ENCODE assay signal across 16 cellular contexts in genomic region chr2:38317725-38318124, GRCh38. TPM values are rescaled to one million over a fixed set of nuclear protein-coding genes. Genes with fewer than 3 reads are reported as not detected.
DNase-seq lines count a peak whose midpoint lies in the region; ATAC-seq, FAIRE-seq and TF ChIP-seq lines count a peak whose summit lies in the region.
"Had no signal": no experiment of that assay in that cellular context is flagged by ENCODE, and none has a peak within 500 bp of the region (broad histone marks: within the 10 kb centered on the region; RNA-seq: fewer than 3 reads in every experiment).

No MANE protein-coding gene starts in this region.

- TF ChIP-seq EP300 in HepG2 (IDR thresholded peaks at IDR 0.05; ENCODE audit: low read depth in 2 of 2, low read length in 2 of 2) (no peak), HepG2 (CRISPR knock-in tag; IDR thresholded peaks at IDR 0.05; ENCODE audit: borderline replicate concordance) (no peak)

- in situ Hi-C loops in HepG2 (cut with HindIII; ENCODE audit: extremely low pct_ligation_motif_present, low pct_unique_long_range_greater_than_20kb): loop anchor here (5.0 to 25.0 kb wide), 2 partner anchors 195 to 420 kb away; no protein-coding TSS in a partner anchor

- H3K4me3 ChIP-seq in HepG2 (replicated peaks in 1 of 3; ENCODE audit: insufficient read depth in 1 of 3, low read depth in 2 of 3, low read length in 3 of 3) (no peak overlapping the region), right lobe of liver (no peak overlapping the region), pancreas (no peak overlapping the region)
- H3K4me3 ChIP-seq: A549, BLaER1 had no signal

- TF ChIP-seq CTCF in HepG2 (CRISPR knock-in tag; IDR thresholded peaks at IDR 0.05): no peak
- no peak for TF ChIP-seq CTCF in right lobe of liver (IDR thresholded peaks at IDR 0.05)
- no peak for TF ChIP-seq CTCF in pancreas (IDR thresholded peaks at IDR 0.05)

- no peak for FAIRE-seq in HepG2 (lab: Jason Lieb, UNC)
- FAIRE-seq in pancreas (lab: Jason Lieb, UNC): no peak
- FAIRE-seq: A549 had no signal

- CTCF ChIA-PET in HepG2 (lab: Yijun Ruan, JAX; ENCODE audit: low intra/inter-chr PET ratio, low total read pairs): no interaction called here

- peaks cover 8 to 80% of the 10 kb centered on the region in 2 experiments; a peak in 4 of 5 replicates for H3K36me3 ChIP-seq in HepG2 (replicated peaks in 1 of 2; ENCODE audit: control insufficient read depth in 1 of 2, insufficient read depth in 2 of 2, low read length in 2 of 2)
- peaks cover 0 to 37% (median 11%) of the 10 kb centered on the region in 4 donors for H3K36me3 ChIP-seq in right lobe of liver
- peaks cover 3 to 4% (median 3%) of the 10 kb centered on the region in 3 donors for H3K36me3 ChIP-seq in pancreas

- ATAC-seq in HepG2 (no peak), right lobe of liver (no peak), left colon (peak; percentile 60), pancreas (no peak), GM18498 (IDR thresholded peaks at IDR 0.05; ENCODE audit: unreplicated experiment) (no peak)
- ATAC-seq: A549 had no signal

- H3K4me1 ChIP-seq in HepG2 (ENCODE audit: insufficient read depth, low read length): 0 out of 2 replicates have a peak, but pooled peaks cover 6% of the 10 kb centered on the region
- H3K4me1 ChIP-seq in right lobe of liver: no peaks in the 10 kb centered on the region
- H3K4me1 ChIP-seq in pancreas: no peaks in the 10 kb centered on the region
- H3K4me1 ChIP-seq: A549, BLaER1 had no signal

- H3K79me2 ChIP-seq in HepG2 (ENCODE audit: insufficient read depth, low read length): peaks cover 8% of the 10 kb centered on the region

- TF ChIP-seq RAD21 in HepG2 (CRISPR knock-in tag; IDR thresholded peaks at IDR 0.05): no peak

- no peak overlapping the region for H3K4me2 ChIP-seq in HepG2 (ENCODE audit: low read depth, low read length)
- H3K4me2 ChIP-seq: A549, BLaER1 had no signal

- no peak for TF ChIP-seq POLR2A in HepG2 (IDR thresholded peaks at IDR 0.05; ENCODE audit: insufficient read depth in 1 of 2, low read depth in 2 of 2, low read length in 2 of 2)
- no peak for TF ChIP-seq POLR2A in right lobe of liver (IDR thresholded peaks at IDR 0.05)

- intact Hi-C loops in HepG2 (cut with micrococcal nuclease; ENCODE audit: unreplicated experiment): loop anchor here (5.0 kb wide), 1 partner anchor 425 kb away; no protein-coding TSS in a partner anchor
- intact Hi-C loops in right lobe of liver (cut with DNase I): no loop called here
- intact Hi-C loops in left colon (cut with DNase I, micrococcal nuclease): loop anchor here in 1 of 2 donors (5.0 to 10.0 kb wide), 2 partner anchors 190 to 417 kb away; no protein-coding TSS in a partner anchor
- intact Hi-C loops in pancreas (cut with DNase I): loop anchor here in 2 of 3 donors (10.0 kb wide), 2 partner anchors 147 to 417 kb away; no protein-coding TSS in a partner anchor

- H3K27me3 ChIP-seq in HepG2 (ENCODE audit: control insufficient read depth in 1 of 2, insufficient read depth in 2 of 2, low read length in 2 of 2): no peaks in the 10 kb centered on the region
- H3K27me3 ChIP-seq in right lobe of liver: no peaks in the 10 kb centered on the region
- H3K27me3 ChIP-seq in pancreas: no peaks in the 10 kb centered on the region
- H3K27me3 ChIP-seq: BLaER1 had no signal

- no peak overlapping the region for H3K9ac ChIP-seq in HepG2 (ENCODE audit: insufficient read depth, low read depth, low read length)
- H3K9ac ChIP-seq: BLaER1 had no signal

- POLR2A ChIA-PET in HepG2 (lab: Yijun Ruan, JAX): no interaction called here

- TSS peak; percentile 10 for BruUV-seq in HepG2 (replicated peaks; lab: Mats Ljungman, UMichigan)

- no peak overlapping the region for H2AFZ ChIP-seq in HepG2 (ENCODE audit: low read length)

- H3K9me3 ChIP-seq in HepG2 (ENCODE audit: low read length): no peaks in the 10 kb centered on the region
- H3K9me3 ChIP-seq in right lobe of liver: no peaks in the 10 kb centered on the region
- no peaks in the 10 kb centered on the region for H3K9me3 ChIP-seq in pancreas
- H3K9me3 ChIP-seq: A549, BLaER1 had no signal

- DNase-seq in DMS 273 (lab: John Stamatoyannopoulos, UW; ENCODE audit: unreplicated experiment): peak; percentile 10
- no peak for DNase-seq in DMS 273 treated with DMSO at 0.1 percent for 48 hours (lab: John Stamatoyannopoulos, UW)
- no peak for DNase-seq in HepG2 (ENCODE audit: low spot score)
- no peak for DNase-seq in right lobe of liver
- DNase-seq in left colon: no peak
- DNase-seq in stimulated activated CD4-positive, alpha-beta T cell treated with anti-CD3 and anti-CD28 coated beads, Interleukin-2, amount 100 ng/mL, for 48 hours: no peak
- DNase-seq in pancreas: no peak
- DNase-seq: CD4-positive, alpha-beta memory T cell; DMS79 treated with DMSO at 0.1 percent for 48 hours; GF-D8; GOT3; H7 had no signal

- no peak overlapping the region for H3K27ac ChIP-seq in HepG2 (ENCODE audit: extremely low read length, insufficient read depth, low read length)
- no peak overlapping the region for H3K27ac ChIP-seq in right lobe of liver
- no peak overlapping the region for H3K27ac ChIP-seq in pancreas
- H3K27ac ChIP-seq: 22Rv1, A549, BLaER1 had no signal

- no peaks in the 10 kb centered on the region; the same call in 1 of the 2 replicates for H4K20me1 ChIP-seq in HepG2 (ENCODE audit: insufficient read depth, low read length)

TF ChIP-seq in HepG2, 621 proteins besides CTCF, POLR2A, EP300 and RAD21 (continues in another document):
- TF ChIP-seq FOXA1 (IDR thresholded peaks at IDR 0.05) (peak; percentile 83), FOXA1 (CRISPR knock-in tag; IDR thresholded peaks at IDR 0.05) (no peak), ZNF138 (CRISPR knock-in tag; IDR thresholded peaks at IDR 0.05; ENCODE audit: low read depth) (no peak), ZNF609 (CRISPR knock-in tag; IDR thresholded peaks at IDR 0.05; ENCODE audit: borderline replicate concordance) (no peak), RXRA (CRISPR knock-in tag; IDR thresholded peaks at IDR 0.05) (no peak), ZNF550 (CRISPR knock-in tag; IDR thresholded peaks at IDR 0.05; ENCODE audit: borderline replicate concordance) (no peak), CENPT (CRISPR knock-in tag; IDR thresholded peaks at IDR 0.05; ENCODE audit: low read depth) (no peak)

RNA-seq across cellular contexts. Expression of gene ATL2, which starts 59.3 kb away (rescaled TPM):
- 110 and 119 TPM in 2 replicates for total RNA-seq in HepG2 (2016; rRNA removed; fragmentation: Illumina TruSeq; extraction: Trizol)
- total RNA-seq in HepG2 (2016; cell fraction: cytosol; rRNA removed; fragmentation: Illumina TruSeq; extraction: Trizol; ENCODE audit: low read depth): 27.7 and 31.0 TPM in 2 replicates
- 103 and 118 TPM in 2 replicates for total RNA-seq in HepG2 (2016; cell fraction: insoluble cytoplasmic fraction; rRNA removed; fragmentation: Illumina TruSeq; extraction: Trizol)
- total RNA-seq in HepG2 (2016; cell fraction: membrane; rRNA removed; fragmentation: Illumina TruSeq; extraction: Trizol): 27.3 and 34.4 TPM in 2 replicates
- total RNA-seq in HepG2 (2016; cell fraction: nucleus; rRNA removed; fragmentation: Illumina TruSeq; extraction: Trizol): 180 and 190 TPM in 2 replicates
- polyA plus RNA-seq in HepG2 (2011; rRNA removed): 38.7 and 56.5 TPM in 2 replicates
- 38.9 and 55.1 TPM in 2 replicates for polyA plus RNA-seq in HepG2 (2011; cell fraction: cytosol; rRNA removed)
- 187 and 191 TPM in 2 replicates for polyA plus RNA-seq in HepG2 (2011; cell fraction: nucleus; rRNA removed)
- 70.4 and 80.6 TPM in 2 replicates for polyA plus RNA-seq in HepG2 (2012)
- 4.2 and 4.6 TPM in 2 replicates for polyA plus RNA-seq in HepG2 (2016; cell fraction: cytosol; fragmentation: Illumina TruSeq; extraction: Trizol; ENCODE audit: low read depth)
- 56.7 and 61.4 TPM in 2 replicates for polyA plus RNA-seq in HepG2 (2016; cell fraction: insoluble cytoplasmic fraction; fragmentation: Illumina TruSeq; extraction: Trizol; ENCODE audit: low read depth)
- 9.8 and 13.3 TPM in 2 replicates for polyA plus RNA-seq in HepG2 (2016; cell fraction: membrane; fragmentation: Illumina TruSeq; extraction: Trizol; ENCODE audit: low read depth)
- polyA plus RNA-seq in HepG2 (2016; cell fraction: nucleus; fragmentation: Illumina TruSeq; extraction: Trizol; ENCODE audit: insufficient read depth, low read depth): 166 and 178 TPM in 2 replicates
- 27.4 and 51.2 TPM in 2 replicates for polyA minus RNA-seq in HepG2 (2011; rRNA and poly(A)+ RNA removed; ENCODE audit: low replicate concordance)
- polyA minus RNA-seq in HepG2 (2011; cell fraction: cytosol; rRNA and poly(A)+ RNA removed): 39.4 and 47.8 TPM in 2 replicates
- polyA minus RNA-seq in HepG2 (2011; cell fraction: nucleus; rRNA and poly(A)+ RNA removed): 212 and 269 TPM in 2 replicates
- 10 to 100 TPM; 39.1 to 57.5 (median 46.3) TPM for total RNA-seq in right lobe of liver
- 10 to 100 TPM; 57.6 to 58.0 TPM for total RNA-seq in left colon
- total RNA-seq in pancreas: 10 to 100 TPM; 15.5 to 30.1 (median 19.7) TPM
- 10 to 100 TPM in 1 of 2 donors, 1 to 10 TPM in 1; 8.4 to 20.5 TPM for polyA plus RNA-seq in pancreas

Comparison
In these comparisons a context has a peak if more than half of its experiments do, and no peak if none do; other contexts are left out.
1. intact Hi-C loops: an anchor here in HepG2 (5.0 kb wide) and pancreas (10.0 kb wide); none called in right lobe of liver.